In the genomic region with DNA sequence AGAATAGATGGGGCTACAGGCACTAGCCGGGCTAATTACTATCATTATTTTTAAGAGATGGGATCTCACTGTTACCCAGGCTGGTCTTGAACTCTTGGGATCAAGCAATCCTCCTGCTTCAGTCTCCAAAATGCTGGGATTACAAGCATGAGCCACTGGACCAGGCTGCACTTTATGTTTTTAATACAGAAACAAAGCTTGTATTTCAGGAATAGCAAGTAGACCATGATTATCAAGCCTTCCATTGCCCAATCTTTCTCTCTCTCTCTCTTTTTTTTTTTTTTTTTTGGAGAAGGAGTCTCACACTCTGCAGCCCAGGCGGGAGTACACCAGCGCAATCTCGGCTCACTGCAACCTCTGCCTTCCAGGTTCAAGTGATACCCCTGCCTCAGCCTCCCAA, we compare ENCODE assay signal across 27 cellular contexts.
"Had no signal": no experiment of that assay in that cellular context is flagged by ENCODE, and none has a peak within 500 bp of the region (broad histone marks: within the 10 kb centered on the region; RNA-seq: fewer than 3 reads in every experiment).

No MANE protein-coding gene starts in this region.

- H3K4me1 Mint-ChIP-seq: natural killer cell; stimulated activated effector memory CD8-positive, alpha-beta T cell treated with anti-CD3 and anti-CD28 coated beads, Interleukin-12 subunit alpha, Interleukin-12 subunit beta, amount 100 ng/mL, for 72 hours; stimulated activated naive B cell treated with anti-CD40 and anti-IgM and Interleukin-4, amounts not matched to agents 10 μg/mL and 1 μg/mL and 100 μg/mL, for 72 hours had no signal

- H3K4me1 ChIP-seq: parathyroid adenoma, psoas muscle, stomach, thyroid gland, tibial nerve, vagina had no signal

- H3K9me3 Mint-ChIP-seq: naive thymus-derived CD4-positive, alpha-beta T cell; natural killer cell; nephron; neural progenitor cell; stimulated activated effector memory CD8-positive, alpha-beta T cell treated with anti-CD3 and anti-CD28 coated beads, Interleukin-12 subunit alpha, Interleukin-12 subunit beta, amount 100 ng/mL, for 72 hours; stimulated activated naive B cell treated with anti-CD40 and anti-IgM and Interleukin-4, amounts not matched to agents 10 μg/mL and 1 μg/mL and 100 μg/mL, for 72 hours; stimulated activated naive CD8-positive, alpha-beta T cell treated with anti-CD3 and anti-CD28 coated beads, Interleukin-15, Interleukin-2, amounts not matched to agents 100 ng/mL and 50 ng/mL, for 24 hours had no signal

- H3K9me3 ChIP-seq: ovary, psoas muscle, right lobe of liver, stomach, thoracic aorta, thyroid gland, tibial nerve, vagina had no signal

- H3K27me3 Mint-ChIP-seq: naive thymus-derived CD4-positive, alpha-beta T cell; stimulated activated naive CD8-positive, alpha-beta T cell treated with anti-CD3 and anti-CD28 coated beads, Interleukin-15, Interleukin-2, amounts not matched to agents 100 ng/mL and 50 ng/mL, for 24 hours had no signal

- H3K9ac ChIP-seq: neural progenitor cell, parathyroid adenoma had no signal

- DNase-seq: naive thymus-derived CD4-positive, alpha-beta T cell; natural killer cell; occipital lobe; ovary; posterior cingulate gyrus; psoas muscle; right cardiac atrium; right lobe of liver; stimulated activated CD4-positive, alpha-beta T cell treated with anti-CD3 and anti-CD28 coated beads, Interleukin-15, amount 100 ng/mL, for 24 hours; stimulated activated CD4-positive, alpha-beta T cell treated with anti-CD3 and anti-CD28 coated beads, Interleukin-2, amount 100 ng/mL, for 24 hours; stimulated activated CD4-positive, alpha-beta T cell treated with anti-CD3 and anti-CD28 coated beads, Interleukin-2, amount 100 ng/mL, for 48 hours; stimulated activated CD4-positive, alpha-beta T cell treated with anti-CD3 and anti-CD28 coated beads, Interleukin-4, amount 100 ng/mL, for 24 hours; stimulated activated naive B cell treated with anti-CD40 and anti-IgM and Interleukin-4, amounts not matched to agents 10 μg/mL and 1 μg/mL and 100 μg/mL, for 72 hours; stimulated activated naive CD4-positive, alpha-beta T cell treated with Interleukin-2 at 50 U/mL for 16 hours; stomach; thyroid gland had no signal

- ATAC-seq: naive thymus-derived CD4-positive, alpha-beta T cell; natural killer cell; psoas muscle; right cardiac atrium; right lobe of liver; stimulated activated effector memory CD8-positive, alpha-beta T cell treated with anti-CD3 and anti-CD28 coated beads, Interleukin-12 subunit alpha, Interleukin-12 subunit beta, amount 100 ng/mL, for 72 hours; stimulated activated naive B cell treated with anti-CD40 and anti-IgM and Interleukin-4, amounts not matched to agents 10 μg/mL and 1 μg/mL and 100 μg/mL, for 72 hours had no signal

- H2AFZ ChIP-seq: neural progenitor cell, parathyroid adenoma had no signal

- H3K4me3 Mint-ChIP-seq: naive thymus-derived CD4-positive, alpha-beta T cell; natural killer cell; nephron; neural progenitor cell; stimulated activated effector memory CD8-positive, alpha-beta T cell treated with anti-CD3 and anti-CD28 coated beads, Interleukin-12 subunit alpha, Interleukin-12 subunit beta, amount 100 ng/mL, for 72 hours; stimulated activated naive B cell treated with anti-CD40 and anti-IgM and Interleukin-4, amounts not matched to agents 10 μg/mL and 1 μg/mL and 100 μg/mL, for 72 hours; stimulated activated naive CD8-positive, alpha-beta T cell treated with anti-CD3 and anti-CD28 coated beads, Interleukin-15, Interleukin-2, amounts not matched to agents 100 ng/mL and 50 ng/mL, for 24 hours had no signal

- H3K4me2 ChIP-seq: neural progenitor cell, smooth muscle cell had no signal

- H3K79me2 ChIP-seq: parathyroid adenoma had no signal

- H3K27me3 ChIP-seq: neural progenitor cell, ovary, right lobe of liver, stomach, thyroid gland, tibial nerve, vagina had no signal

- H3K27ac ChIP-seq: neural progenitor cell, ovary, parathyroid adenoma, psoas muscle, right lobe of liver, skin epidermis, stomach, thoracic aorta, thyroid gland, tibial nerve, vagina had no signal

- H3K36me3 Mint-ChIP-seq: naive thymus-derived CD4-positive, alpha-beta T cell; natural killer cell; neural progenitor cell; stimulated activated effector memory CD8-positive, alpha-beta T cell treated with anti-CD3 and anti-CD28 coated beads, Interleukin-12 subunit alpha, Interleukin-12 subunit beta, amount 100 ng/mL, for 72 hours had no signal

- H3K36me3 ChIP-seq: neural progenitor cell, ovary, right lobe of liver, stomach, thoracic aorta, thyroid gland, tibial nerve, vagina had no signal

- H3K4me3 ChIP-seq: neural progenitor cell, ovary, psoas muscle, right lobe of liver, skin epidermis, smooth muscle cell, stomach, thoracic aorta, thyroid gland, tibial nerve, vagina had no signal

- H3K27ac Mint-ChIP-seq: natural killer cell; neural progenitor cell; progenitor cell of endocrine pancreas; stimulated activated effector memory CD8-positive, alpha-beta T cell treated with anti-CD3 and anti-CD28 coated beads, Interleukin-12 subunit alpha, Interleukin-12 subunit beta, amount 100 ng/mL, for 72 hours; stimulated activated naive B cell treated with anti-CD40 and anti-IgM and Interleukin-4, amounts not matched to agents 10 μg/mL and 1 μg/mL and 100 μg/mL, for 72 hours; stimulated activated naive CD8-positive, alpha-beta T cell treated with anti-CD3 and anti-CD28 coated beads, Interleukin-15, Interleukin-2, amounts not matched to agents 100 ng/mL and 50 ng/mL, for 24 hours had no signal
